11 cellular contexts compared by ENCODE assay signal in genomic region chr7:101900103-101900502, GRCh38.
DNase-seq lines count a peak whose midpoint lies in the region; ATAC-seq and TF ChIP-seq lines count a peak whose summit lies in the region.
"Had no signal": no experiment of that assay in that cellular context is flagged by ENCODE, and none has a peak within 500 bp of the region (broad histone marks: within the 10 kb centered on the region; RNA-seq: fewer than 3 reads in every experiment).

No MANE protein-coding gene starts in this region.

- H3K27me3 Mint-ChIP-seq in chondrocyte (ENCODE audit: low read depth), result no peaks in the 10 kb centered on the region
- H3K27me3 Mint-ChIP-seq: CD8-positive, alpha-beta memory T cell had no signal

- H3K4me1 Mint-ChIP-seq in chondrocyte (ENCODE audit: low read depth), result peaks cover 66% of the 10 kb centered on the region

- no peaks in the 10 kb centered on the region for H3K9me3 Mint-ChIP-seq in chondrocyte (ENCODE audit: low read depth)
- H3K9me3 Mint-ChIP-seq: CD8-positive, alpha-beta memory T cell had no signal

- no peak for TF ChIP-seq CTCF in astrocyte of the cerebellum (IDR thresholded peaks at IDR 0.05; ENCODE audit: low read depth, low read length, missing control alignments)
- TF ChIP-seq CTCF in chondrocyte (IDR thresholded peaks at IDR 0.05), result no peak

- H3K4me1 ChIP-seq in skeletal muscle satellite cell (ENCODE audit: control insufficient read depth, insufficient read depth, low read length), result peaks cover 50% of the 10 kb centered on the region

- H3K4me3 Mint-ChIP-seq in chondrocyte (ENCODE audit: unreplicated experiment), result no peak overlapping the region
- H3K4me3 Mint-ChIP-seq: CD8-positive, alpha-beta memory T cell had no signal

- H3K9me3 ChIP-seq in skeletal muscle satellite cell (replicated peaks; ENCODE audit: low read length), result no peaks in the 10 kb centered on the region
- H3K9me3 ChIP-seq: upper lobe of left lung had no signal

- DNase-seq in D341Med (ENCODE audit: low spot score) (peak; percentile 54), astrocyte of the cerebellum (ENCODE audit: low read depth) (no peak), left cardiac atrium (peak; percentile 44), hepatic stellate cell (ENCODE audit: low spot score) (no peak), chondrocyte (ENCODE audit: low spot score) (no peak), T-helper 2 cell (no peak)
- DNase-seq: CD8-positive, alpha-beta memory T cell; NCI-H1417; upper lobe of left lung had no signal

- peak overlapping the region; percentile 41 for H3K4me3 ChIP-seq in astrocyte of the cerebellum (ENCODE audit: low read depth, low read length)
- H3K4me3 ChIP-seq in skeletal muscle satellite cell (ENCODE audit: low read length), result peak overlapping the region; percentile 72

- ATAC-seq in left cardiac atrium, result peak; percentile 60 to 74
- no peak for ATAC-seq in GM18511 (IDR thresholded peaks at IDR 0.05; ENCODE audit: unreplicated experiment)

- intact Hi-C loops in left cardiac atrium (cut with DNase I), result no loop called here

- peak overlapping the region; percentile 69 for H3K9ac ChIP-seq in skeletal muscle satellite cell (ENCODE audit: low read depth, low read length)

- no peak overlapping the region for H3K27ac Mint-ChIP-seq in chondrocyte (ENCODE audit: unreplicated experiment)
- H3K27ac Mint-ChIP-seq: CD8-positive, alpha-beta memory T cell had no signal

- H3K4me2 ChIP-seq in skeletal muscle satellite cell (ENCODE audit: low read length), result peak overlapping the region; percentile 90

- in situ Hi-C loops in astrocyte of the cerebellum (cut with HindIII; ENCODE audit: low sequenced_read_pairs), result no loop called here

- no peaks in the 10 kb centered on the region for H3K36me3 ChIP-seq in skeletal muscle satellite cell (ENCODE audit: insufficient read depth, low read length)
- H3K36me3 ChIP-seq: upper lobe of left lung had no signal

- H3K36me3 Mint-ChIP-seq in chondrocyte (ENCODE audit: low read depth), result no peaks in the 10 kb centered on the region

- no peaks in the 10 kb centered on the region for H3K27me3 ChIP-seq in skeletal muscle satellite cell (ENCODE audit: control insufficient read depth, insufficient read depth, low read length)
- H3K27me3 ChIP-seq: upper lobe of left lung had no signal

Comparison
In these comparisons a context has a peak if more than half of its experiments do, and no peak if none do; other contexts are left out.
1. DNase-seq: peak in D341Med (single experiment) and left cardiac atrium (single experiment); none in astrocyte of the cerebellum (single experiment), hepatic stellate cell (single experiment), chondrocyte (single experiment) and T-helper 2 cell (0 of 5).